ENCODE assay signal across 9 cellular contexts in the genomic region with DNA sequence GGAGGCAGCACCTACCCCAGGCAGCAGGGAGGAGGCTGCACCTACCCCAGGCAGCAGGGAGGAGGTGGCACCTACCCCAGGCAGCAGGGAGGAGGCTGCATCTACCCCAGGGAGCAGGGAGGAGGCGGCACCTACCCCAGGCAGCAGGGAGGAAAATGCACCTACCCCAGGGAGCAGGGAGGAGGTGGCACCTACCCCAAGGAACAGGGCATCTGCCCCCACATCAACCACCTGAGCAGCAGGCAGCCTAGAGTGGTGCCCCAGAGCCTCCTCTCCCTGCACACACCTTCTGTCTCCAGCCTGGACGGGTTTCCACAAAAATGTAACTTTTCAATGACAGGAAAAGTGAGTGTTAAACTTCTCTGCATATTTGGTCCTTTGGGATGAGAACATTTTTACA. TPM values are rescaled to one million over a fixed set of nuclear protein-coding genes. Genes with fewer than 3 reads are reported as not detected.
"Had no signal": no experiment of that assay in that cellular context is flagged by ENCODE, and none has a peak within 500 bp of the region (broad histone marks: within the 10 kb centered on the region; RNA-seq: fewer than 3 reads in every experiment).

No MANE protein-coding gene starts in this region.

- H3K9ac ChIP-seq: GM23248 had no signal

- H3K9me3 ChIP-seq: HAP-1 had no signal

- DNase-seq: GM23248, GOT3, H7, HFFc6 had no signal

- ATAC-seq: HCT116, HepG2 had no signal

- H3K36me3 ChIP-seq: HAP-1 had no signal

- H2AFZ ChIP-seq: GM23248 had no signal

- H3K4me1 ChIP-seq: HAP-1 had no signal

- H3K27ac ChIP-seq: GM23248, HL-60 had no signal

- H3K4me3 ChIP-seq: GM23248, HAP-1 had no signal

RNA-seq across cellular contexts. Expression of a gene that starts 10.2 kb away (rescaled TPM):
- total RNA-seq: GM23248, HepG2, HFFc6 had no signal
- polyA plus RNA-seq: HepG2 had no signal

RNA-seq across cellular contexts. Expression of a gene that starts 36.6 kb away (rescaled TPM):
- polyA plus RNA-seq: GM23248, IgD-negative memory B cell had no signal
